ENCODE assay signal across 16 cellular contexts in the genomic region with DNA sequence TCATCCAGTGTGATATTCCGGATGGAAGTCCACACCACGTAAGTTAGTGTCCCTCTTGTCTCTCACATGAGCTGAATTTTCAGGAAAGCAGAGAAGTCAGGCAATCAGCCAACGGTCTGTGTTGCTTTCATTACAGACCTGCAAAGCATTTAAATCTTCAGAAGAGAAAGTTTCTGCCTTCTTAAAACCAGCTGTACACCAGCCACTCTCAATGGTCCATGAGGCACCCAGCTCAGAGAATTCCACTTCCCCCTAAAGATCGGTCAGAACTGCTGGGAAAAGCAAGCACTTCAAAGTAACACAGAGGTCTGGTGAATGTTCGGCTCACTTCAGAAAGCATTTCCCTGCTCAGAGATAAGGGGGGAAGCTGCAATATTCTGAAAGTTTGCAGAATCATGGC.
DNase-seq lines count a peak whose midpoint lies in the region; ATAC-seq, FAIRE-seq and TF ChIP-seq lines count a peak whose summit lies in the region.
"Had no signal": no experiment of that assay in that cellular context is flagged by ENCODE, and none has a peak within 500 bp of the region (broad histone marks: within the 10 kb centered on the region; RNA-seq: fewer than 3 reads in every experiment).

No MANE protein-coding gene starts in this region.

- H3K36me3 ChIP-seq in GM12878 (ENCODE audit: control insufficient read depth in 2 of 2, insufficient read depth in 2 of 2, low read length in 1 of 2) (no peaks in the 10 kb centered on the region), heart right ventricle (no peaks in the 10 kb centered on the region), ovary (no peaks in the 10 kb centered on the region)

- FAIRE-seq in GM12878 (lab: Jason Lieb, UNC): no peak

- H4K20me1 ChIP-seq in GM12878 (ENCODE audit: control insufficient read depth, insufficient read depth): no peaks in the 10 kb centered on the region

- H3K79me2 ChIP-seq in GM12878 (ENCODE audit: control insufficient read depth, insufficient read depth, low read length): no peaks in the 10 kb centered on the region
- H3K79me2 ChIP-seq: parathyroid adenoma had no signal

- TF ChIP-seq CTCF in GM12878 (IDR thresholded peaks at IDR 0.05 in 2 of 3, conservative IDR thresholded peaks at IDR 0.05 in 1 of 3; ENCODE audit: control insufficient read depth in 2 of 3, extremely low read depth in 1 of 3, insufficient read depth in 1 of 3, low read depth in 3 of 3, low read length in 3 of 3) (no peak), heart right ventricle (IDR thresholded peaks at IDR 0.05) (no peak), ovary (IDR thresholded peaks at IDR 0.05) (no peak)

- POLR2A ChIA-PET in GM12878 (lab: Charles Lee): interaction anchor here (1.5 to 1.8 kb wide), 2 partner anchors 19 to 24 kb away, joined by 4 to 9 read pairs; no protein-coding TSS in a partner anchor

- H3K9ac ChIP-seq in GM12878 (ENCODE audit: control insufficient read depth, insufficient read depth, low read length): no peak overlapping the region
- H3K9ac ChIP-seq: parathyroid adenoma had no signal

- RAD21 ChIA-PET in GM12878 (lab: Charles Lee; ENCODE audit: unreplicated experiment): interaction anchor here (0.9 to 3.2 kb wide), 9 partner anchors 23 to 216 kb away, joined by 3 to 24 read pairs (median 6); no protein-coding TSS in a partner anchor

- H3K9me3 Mint-ChIP-seq in stimulated activated memory B cell treated with anti-CD40 and anti-IgM and Interleukin-4, amounts not matched to agents 10 μg/mL and 1 μg/mL and 100 μg/mL, for 72 hours: peaks cover 4% of the 10 kb centered on the region
- H3K9me3 Mint-ChIP-seq in activated naive CD8-positive, alpha-beta T cell treated with anti-CD3 and anti-CD28 coated beads for 36 hours: no peaks in the 10 kb centered on the region
- H3K9me3 Mint-ChIP-seq: type B pancreatic cell had no signal

- H3K4me3 ChIP-seq in GM12878 (no peak overlapping the region), heart right ventricle (peak overlapping the region in 1 of 10 donors; percentile 18), ovary (no peak overlapping the region)

- no peak overlapping the region for H3K4me2 ChIP-seq in GM12878 (ENCODE audit: control insufficient read depth, insufficient read depth)

- no TSS peak for BruUV-seq in GM12878 (replicated peaks; lab: Mats Ljungman, UMichigan)

- H3K4me1 Mint-ChIP-seq in stimulated activated memory B cell treated with anti-CD40 and anti-IgM and Interleukin-4, amounts not matched to agents 10 μg/mL and 1 μg/mL and 100 μg/mL, for 72 hours: no peaks in the 10 kb centered on the region
- no peaks in the 10 kb centered on the region for H3K4me1 Mint-ChIP-seq in activated naive CD8-positive, alpha-beta T cell treated with anti-CD3 and anti-CD28 coated beads for 36 hours
- H3K4me1 Mint-ChIP-seq: B cell had no signal

- TF ChIP-seq POLR2A in GM12878 (IDR thresholded peaks at IDR 0.05; ENCODE audit: low read depth, low read length) (no peak), ovary (IDR thresholded peaks at IDR 0.05) (no peak)

- H3K4me1 ChIP-seq in GM12878 (ENCODE audit: control insufficient read depth, insufficient read depth, low read length): no peaks in the 10 kb centered on the region
- H3K4me1 ChIP-seq in heart right ventricle: peaks cover 0 to 37% (median 19%) of the 10 kb centered on the region in 9 donors
- H3K4me1 ChIP-seq in ovary (ENCODE audit: insufficient read depth): peaks cover 5% of the 10 kb centered on the region
- H3K4me1 ChIP-seq: parathyroid adenoma had no signal

- SMC1A ChIA-PET in GM12878 (lab: Charles Lee; ENCODE audit: uncharacterized antibody, unreplicated experiment): interaction anchor here (0.8 to 4.1 kb wide), 13 partner anchors 12 to 221 kb away, joined by 3 to 31 read pairs (median 4); no protein-coding TSS in a partner anchor

- DNase-seq in LHCN-M2 (ENCODE audit: low read depth) (peak; percentile 26), GM12878 (ENCODE audit: low read depth, low spot score) (no peak), heart right ventricle (peak in 1 of 2 donors; percentile 4), ovary (peak in 4 of 5 donors; percentile 18 to 40 (median 26)), KBM-7 (no peak)
- no peak for DNase-seq in activated CD8-positive, alpha-beta memory T cell treated with anti-CD3 and anti-CD28 coated beads for 24 hours
- DNase-seq in activated naive CD8-positive, alpha-beta T cell treated with anti-CD3 and anti-CD28 coated beads for 36 hours: no peak
- DNase-seq: activated naive CD4-positive, alpha-beta T cell; DND-41; HFFc6 had no signal

- WGBS in GM12878 (ENCODE audit: insufficient coverage, insufficient replicate concordance, low lambda C conversion rate, missing lambda C conversion rate): 14% methylated on average over 5 of the region's 5 CpGs
- 8 to 14% methylated on average over 5 of the region's 5 CpGs for WGBS in heart right ventricle, 2 donors
- WGBS in ovary, 3 donors: 5 to 9% (median 7%) methylated on average over 5 of the region's 5 CpGs

- no peak overlapping the region for H3K4me3 Mint-ChIP-seq in stimulated activated memory B cell treated with anti-CD40 and anti-IgM and Interleukin-4, amounts not matched to agents 10 μg/mL and 1 μg/mL and 100 μg/mL, for 72 hours
- H3K4me3 Mint-ChIP-seq in activated naive CD8-positive, alpha-beta T cell treated with anti-CD3 and anti-CD28 coated beads for 36 hours: no peak overlapping the region
- H3K4me3 Mint-ChIP-seq: B cell, HFFc6, type B pancreatic cell had no signal

- CTCF ChIA-PET in GM12878 (lab: Yijun Ruan, JAX): interaction anchor here (1.0 to 2.8 kb wide), 5 partner anchors 22 to 80 kb away, joined by 3 to 8 read pairs (median 8); no protein-coding TSS in a partner anchor

- no peaks in the 10 kb centered on the region for H3K27me3 Mint-ChIP-seq in stimulated activated memory B cell treated with anti-CD40 and anti-IgM and Interleukin-4, amounts not matched to agents 10 μg/mL and 1 μg/mL and 100 μg/mL, for 72 hours
- H3K27me3 Mint-ChIP-seq in activated naive CD8-positive, alpha-beta T cell treated with anti-CD3 and anti-CD28 coated beads for 36 hours: no peaks in the 10 kb centered on the region
- H3K27me3 Mint-ChIP-seq: B cell had no signal

- intact Hi-C loops in GM12878 (cut with micrococcal nuclease; ENCODE audit: unreplicated experiment): no loop called here
- intact Hi-C loops in heart right ventricle (cut with DNase I): no loop called here
- intact Hi-C loops in ovary (cut with DNase I): no loop called here

- H3K9me3 ChIP-seq in GM12878 (replicated peaks; ENCODE audit: control insufficient read depth, insufficient read depth, low read length) (no peaks in the 10 kb centered on the region), heart right ventricle (peaks cover 0 to 14% (median 3%) of the 10 kb centered on the region in 11 donors), ovary (no peaks in the 10 kb centered on the region)

- no peak for TF ChIP-seq RAD21 in GM12878 (IDR thresholded peaks at IDR 0.05; ENCODE audit: insufficient read depth, low read depth, low read length)

- TF ChIP-seq EP300 in GM12878 (IDR thresholded peaks at IDR 0.05; ENCODE audit: borderline replicate concordance in 1 of 2, control insufficient read depth in 1 of 2, low read depth in 2 of 2, low read length in 2 of 2) (no peak), ovary (IDR thresholded peaks at IDR 0.05) (no peak)

- no peak overlapping the region for H3K27ac ChIP-seq in GM12878 (ENCODE audit: control insufficient read depth, insufficient read depth)
- peak overlapping the region in 4 of 10 donors; percentile 22 to 49 (median 40) for H3K27ac ChIP-seq in heart right ventricle
- H3K27ac ChIP-seq in ovary: peak overlapping the region in 1 of 2 donors; percentile 51
- H3K27ac ChIP-seq: HL-60, parathyroid adenoma had no signal

- in situ Hi-C loops in GM12878 (cut with MboI) (no loop called here), KBM-7 (cut with MboI; ENCODE audit: low pct_unique_long_range_greater_than_20kb, low sequenced_read_pairs) (no loop called here)

- no peak overlapping the region for H3K27ac Mint-ChIP-seq in stimulated activated memory B cell treated with anti-CD40 and anti-IgM and Interleukin-4, amounts not matched to agents 10 μg/mL and 1 μg/mL and 100 μg/mL, for 72 hours
- H3K27ac Mint-ChIP-seq in activated naive CD8-positive, alpha-beta T cell treated with anti-CD3 and anti-CD28 coated beads for 36 hours: no peak overlapping the region
- H3K27ac Mint-ChIP-seq: B cell, HFFc6, type B pancreatic cell had no signal

- H2AFZ ChIP-seq in GM12878 (ENCODE audit: control insufficient read depth, low read depth, low read length): no peak overlapping the region
- H2AFZ ChIP-seq: parathyroid adenoma had no signal

- H3K36me3 Mint-ChIP-seq in stimulated activated memory B cell treated with anti-CD40 and anti-IgM and Interleukin-4, amounts not matched to agents 10 μg/mL and 1 μg/mL and 100 μg/mL, for 72 hours: no peaks in the 10 kb centered on the region
- H3K36me3 Mint-ChIP-seq in activated naive CD8-positive, alpha-beta T cell treated with anti-CD3 and anti-CD28 coated beads for 36 hours: no peaks in the 10 kb centered on the region
- H3K36me3 Mint-ChIP-seq: type B pancreatic cell had no signal

- peak; percentile 13 for ATAC-seq in GM12878
- peak in 6 of 8 donors; percentile 19 to 65 (median 57) for ATAC-seq in heart right ventricle
- ATAC-seq in stimulated activated memory B cell treated with anti-CD40 and anti-IgM and Interleukin-4, amounts not matched to agents 10 μg/mL and 1 μg/mL and 100 μg/mL, for 72 hours: no peak
- ATAC-seq: SK-N-SH treated with all-trans-retinoic acid at 6 μM for 48 hours had no signal

- H3K27me3 ChIP-seq in GM12878 (replicated peaks in 1 of 2; ENCODE audit: control insufficient read depth in 2 of 2, insufficient read depth in 2 of 2, low read length in 1 of 2) (no peaks in the 10 kb centered on the region), heart right ventricle (no peaks in the 10 kb centered on the region), ovary (no peaks in the 10 kb centered on the region)

TF ChIP-seq in GM12878, 131 proteins besides CTCF, POLR2A, EP300 and RAD21 (continues in another document):
- no peak for TF ChIP-seq GABPA (IDR thresholded peaks at IDR 0.05; ENCODE audit: low read depth)

Comparison
In these comparisons a context has a peak if more than half of its experiments do, and no peak if none do; other contexts are left out.
1. DNase-seq: peak in LHCN-M2 (single experiment) and ovary (4 of 5); none in GM12878 (single experiment), activated CD8-positive, alpha-beta memory T cell treated with anti-CD3 and anti-CD28 coated beads for 24 hours (single experiment), KBM-7 (single experiment) and activated naive CD8-positive, alpha-beta T cell treated with anti-CD3 and anti-CD28 coated beads for 36 hours (single experiment).